Comparison of ENCODE assay signal across 1 cellular context in the genomic region with DNA sequence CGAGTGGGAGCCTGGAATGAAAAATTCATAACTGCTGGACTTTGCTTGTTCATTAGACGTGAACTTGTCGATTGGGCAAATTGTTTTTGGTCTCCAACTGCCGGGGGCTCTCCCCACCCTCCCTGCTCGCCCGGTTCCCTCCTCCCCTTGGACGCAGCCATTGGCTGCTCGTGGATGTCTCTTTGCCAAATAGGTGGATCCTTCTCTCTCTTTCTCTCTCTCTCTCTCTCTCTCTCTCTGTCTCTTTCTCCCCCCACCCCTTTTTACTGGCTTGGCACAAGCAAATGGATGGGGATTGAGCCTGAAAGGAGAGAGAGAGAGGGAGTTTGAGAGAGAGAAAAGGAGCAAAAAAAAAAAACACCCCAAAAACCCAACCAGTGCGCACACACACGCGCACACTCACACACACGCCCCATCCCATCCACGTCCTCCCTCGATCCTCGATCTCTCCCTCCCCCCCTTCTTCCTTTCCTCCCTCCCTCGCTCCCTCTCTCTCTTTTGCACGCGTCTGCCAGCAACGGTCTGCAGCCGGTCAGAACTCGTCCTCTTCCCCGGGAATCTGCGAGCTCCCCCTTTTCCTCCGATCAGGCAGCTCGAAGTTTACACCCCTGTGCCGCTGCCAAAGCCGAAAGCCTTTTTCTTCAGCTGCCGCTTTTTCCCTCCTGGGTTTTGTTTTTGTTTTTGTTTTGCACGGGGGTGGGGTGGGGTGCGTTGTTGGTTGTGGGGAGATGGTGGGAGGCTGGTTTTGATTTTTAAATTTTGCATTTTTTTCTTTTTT.
TF ChIP-seq lines count a peak whose summit lies in the region.

No MANE protein-coding gene starts in this region.

TF ChIP-seq in HepG2, 621 proteins besides CTCF, POLR2A, EP300 and RAD21 (continued from another document and continues in another):
- TF ChIP-seq, protein P1, sequence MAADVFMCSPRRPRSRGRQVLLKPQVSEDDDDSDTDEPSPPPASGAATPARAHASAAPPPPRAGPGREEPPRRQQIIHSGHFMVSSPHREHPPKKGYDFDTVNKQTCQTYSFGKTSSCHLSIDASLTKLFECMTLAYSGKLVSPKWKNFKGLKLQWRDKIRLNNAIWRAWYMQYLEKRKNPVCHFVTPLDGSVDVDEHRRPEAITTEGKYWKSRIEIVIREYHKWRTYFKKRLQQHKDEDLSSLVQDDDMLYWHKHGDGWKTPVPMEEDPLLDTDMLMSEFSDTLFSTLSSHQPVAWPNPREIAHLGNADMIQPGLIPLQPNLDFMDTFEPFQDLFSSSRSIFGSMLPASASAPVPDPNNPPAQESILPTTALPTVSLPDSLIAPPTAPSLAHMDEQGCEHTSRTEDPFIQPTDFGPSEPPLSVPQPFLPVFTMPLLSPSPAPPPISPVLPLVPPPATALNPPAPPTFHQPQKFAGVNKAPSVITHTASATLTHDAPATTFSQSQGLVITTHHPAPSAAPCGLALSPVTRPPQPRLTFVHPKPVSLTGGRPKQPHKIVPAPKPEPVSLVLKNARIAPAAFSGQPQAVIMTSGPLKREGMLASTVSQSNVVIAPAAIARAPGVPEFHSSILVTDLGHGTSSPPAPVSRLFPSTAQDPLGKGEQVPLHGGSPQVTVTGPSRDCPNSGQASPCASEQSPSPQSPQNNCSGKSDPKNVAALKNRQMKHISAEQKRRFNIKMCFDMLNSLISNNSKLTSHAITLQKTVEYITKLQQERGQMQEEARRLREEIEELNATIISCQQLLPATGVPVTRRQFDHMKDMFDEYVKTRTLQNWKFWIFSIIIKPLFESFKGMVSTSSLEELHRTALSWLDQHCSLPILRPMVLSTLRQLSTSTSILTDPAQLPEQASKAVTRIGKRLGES (CRISPR knock-in tag; IDR thresholded peaks at IDR 0.05; ENCODE audit: borderline replicate concordance), result no peak
- TF ChIP-seq, protein P2, sequence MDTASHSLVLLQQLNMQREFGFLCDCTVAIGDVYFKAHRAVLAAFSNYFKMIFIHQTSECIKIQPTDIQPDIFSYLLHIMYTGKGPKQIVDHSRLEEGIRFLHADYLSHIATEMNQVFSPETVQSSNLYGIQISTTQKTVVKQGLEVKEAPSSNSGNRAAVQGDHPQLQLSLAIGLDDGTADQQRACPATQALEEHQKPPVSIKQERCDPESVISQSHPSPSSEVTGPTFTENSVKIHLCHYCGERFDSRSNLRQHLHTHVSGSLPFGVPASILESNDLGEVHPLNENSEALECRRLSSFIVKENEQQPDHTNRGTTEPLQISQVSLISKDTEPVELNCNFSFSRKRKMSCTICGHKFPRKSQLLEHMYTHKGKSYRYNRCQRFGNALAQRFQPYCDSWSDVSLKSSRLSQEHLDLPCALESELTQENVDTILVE (CRISPR knock-in tag; IDR thresholded peaks at IDR 0.05), result no peak
- TF ChIP-seq RCOR2 (CRISPR knock-in tag; IDR thresholded peaks at IDR 0.05) (no peak), SKI (IDR thresholded peaks at IDR 0.05; ENCODE audit: partially characterized antibody) (no peak), ZBTB7A (CRISPR knock-in tag; IDR thresholded peaks at IDR 0.05) (no peak), MTA1 (CRISPR knock-in tag; IDR thresholded peaks at IDR 0.05; ENCODE audit: borderline replicate concordance) (peak; percentile 66; the same call in 1 of the 2 replicates), KMT2B (CRISPR knock-in tag; IDR thresholded peaks at IDR 0.05) (peak; percentile 23; the same call in 1 of the 2 replicates), ZBTB8A (CRISPR knock-in tag; IDR thresholded peaks at IDR 0.05; ENCODE audit: borderline replicate concordance, low read depth) (no peak), CHD2 (IDR thresholded peaks at IDR 0.05; ENCODE audit: low read depth, low read length) (no peak), NCOA5 (CRISPR knock-in tag; IDR thresholded peaks at IDR 0.05) (no peak), ZFP36L2 (CRISPR knock-in tag; IDR thresholded peaks at IDR 0.05) (no peak), FOXK2 (IDR thresholded peaks at IDR 0.05) (no peak), ZNF839 (CRISPR knock-in tag; IDR thresholded peaks at IDR 0.05; ENCODE audit: borderline replicate concordance) (no peak), NFIC (IDR thresholded peaks at IDR 0.05; ENCODE audit: low read length) (no peak), MYNN (CRISPR knock-in tag; IDR thresholded peaks at IDR 0.05; ENCODE audit: low read depth) (no peak), YEATS4 (CRISPR knock-in tag; IDR thresholded peaks at IDR 0.05; ENCODE audit: borderline replicate concordance) (peak; percentile 9; the same call in 1 of the 2 replicates), SNAPC2 (CRISPR knock-in tag; IDR thresholded peaks at IDR 0.05) (no peak), ZNF747 (CRISPR knock-in tag; IDR thresholded peaks at IDR 0.05; ENCODE audit: borderline replicate concordance) (no peak), SAP130 (CRISPR knock-in tag; IDR thresholded peaks at IDR 0.05; ENCODE audit: low read depth) (peak; percentile 62), GABPB1 (CRISPR knock-in tag; IDR thresholded peaks at IDR 0.05) (no peak), ELF1 (CRISPR knock-in tag; IDR thresholded peaks at IDR 0.05) (no peak), ZNF282 (IDR thresholded peaks at IDR 0.05; ENCODE audit: partially characterized antibody) (no peak), ZC3H13 (CRISPR knock-in tag; IDR thresholded peaks at IDR 0.05) (no peak), MBD4 (IDR thresholded peaks at IDR 0.05; ENCODE audit: borderline replicate concordance, low read length) (no peak), MAZ (IDR thresholded peaks at IDR 0.05; ENCODE audit: borderline replicate concordance, low read depth, low read length) (peak; percentile 62; the same call in 1 of the 2 replicates), MAZ (CRISPR knock-in tag; IDR thresholded peaks at IDR 0.05; ENCODE audit: low read depth) (0 out of 2 replicates have a peak, but pooled peaks have one; percentile 19), RXRA (CRISPR knock-in tag; IDR thresholded peaks at IDR 0.05) (0 out of 2 replicates have a peak, but pooled peaks have one; percentile 36), KDM3A (CRISPR knock-in tag; IDR thresholded peaks at IDR 0.05; ENCODE audit: low read depth) (no peak), HNRNPK (IDR thresholded peaks at IDR 0.05; ENCODE audit: low read depth, low read length, poor library complexity, severe bottlenecking) (peak; percentile 72), ZNF30 (CRISPR knock-in tag; IDR thresholded peaks at IDR 0.05) (no peak), ZFY (CRISPR knock-in tag; IDR thresholded peaks at IDR 0.05) (peak; percentile 22; the same call in 1 of the 2 replicates), AGO2 (optimal IDR thresholded peaks at IDR 0.05; ENCODE audit: low read depth, low read length) (peak; percentile 11), GPN1 (CRISPR knock-in tag; IDR thresholded peaks at IDR 0.05; ENCODE audit: borderline replicate concordance) (no peak), ZSCAN25 (CRISPR knock-in tag; IDR thresholded peaks at IDR 0.05) (no peak), SIN3A (IDR thresholded peaks at IDR 0.05; ENCODE audit: borderline replicate concordance, low read depth, low read length) (no peak), TARDBP (CRISPR knock-in tag; IDR thresholded peaks at IDR 0.05) (peak; percentile 63; the same call in 1 of the 2 replicates), ZNF709 (CRISPR knock-in tag; IDR thresholded peaks at IDR 0.05) (no peak), ARNTL (CRISPR knock-in tag; IDR thresholded peaks at IDR 0.05) (0 out of 2 replicates have a peak, but pooled peaks have one; percentile 40), ZNF616 (CRISPR knock-in tag; IDR thresholded peaks at IDR 0.05; ENCODE audit: low read depth) (no peak), FOXA3 (CRISPR knock-in tag; IDR thresholded peaks at IDR 0.05) (no peak), RFX1 (IDR thresholded peaks at IDR 0.05) (no peak), CAMTA2 (CRISPR knock-in tag; IDR thresholded peaks at IDR 0.05; ENCODE audit: borderline replicate concordance) (no peak), NFIB (CRISPR knock-in tag; IDR thresholded peaks at IDR 0.05; ENCODE audit: borderline replicate concordance) (no peak), RARA (CRISPR knock-in tag; IDR thresholded peaks at IDR 0.05) (no peak), MXD4 (CRISPR knock-in tag; IDR thresholded peaks at IDR 0.05) (0 out of 2 replicates have a peak, but pooled peaks have one; percentile 20)
- TF ChIP-seq, protein P3, sequence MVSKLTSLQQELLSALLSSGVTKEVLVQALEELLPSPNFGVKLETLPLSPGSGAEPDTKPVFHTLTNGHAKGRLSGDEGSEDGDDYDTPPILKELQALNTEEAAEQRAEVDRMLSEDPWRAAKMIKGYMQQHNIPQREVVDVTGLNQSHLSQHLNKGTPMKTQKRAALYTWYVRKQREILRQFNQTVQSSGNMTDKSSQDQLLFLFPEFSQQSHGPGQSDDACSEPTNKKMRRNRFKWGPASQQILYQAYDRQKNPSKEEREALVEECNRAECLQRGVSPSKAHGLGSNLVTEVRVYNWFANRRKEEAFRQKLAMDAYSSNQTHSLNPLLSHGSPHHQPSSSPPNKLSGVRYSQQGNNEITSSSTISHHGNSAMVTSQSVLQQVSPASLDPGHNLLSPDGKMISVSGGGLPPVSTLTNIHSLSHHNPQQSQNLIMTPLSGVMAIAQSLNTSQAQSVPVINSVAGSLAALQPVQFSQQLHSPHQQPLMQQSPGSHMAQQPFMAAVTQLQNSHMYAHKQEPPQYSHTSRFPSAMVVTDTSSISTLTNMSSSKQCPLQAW (CRISPR knock-in tag; IDR thresholded peaks at IDR 0.05), result no peak
- TF ChIP-seq, protein P4, sequence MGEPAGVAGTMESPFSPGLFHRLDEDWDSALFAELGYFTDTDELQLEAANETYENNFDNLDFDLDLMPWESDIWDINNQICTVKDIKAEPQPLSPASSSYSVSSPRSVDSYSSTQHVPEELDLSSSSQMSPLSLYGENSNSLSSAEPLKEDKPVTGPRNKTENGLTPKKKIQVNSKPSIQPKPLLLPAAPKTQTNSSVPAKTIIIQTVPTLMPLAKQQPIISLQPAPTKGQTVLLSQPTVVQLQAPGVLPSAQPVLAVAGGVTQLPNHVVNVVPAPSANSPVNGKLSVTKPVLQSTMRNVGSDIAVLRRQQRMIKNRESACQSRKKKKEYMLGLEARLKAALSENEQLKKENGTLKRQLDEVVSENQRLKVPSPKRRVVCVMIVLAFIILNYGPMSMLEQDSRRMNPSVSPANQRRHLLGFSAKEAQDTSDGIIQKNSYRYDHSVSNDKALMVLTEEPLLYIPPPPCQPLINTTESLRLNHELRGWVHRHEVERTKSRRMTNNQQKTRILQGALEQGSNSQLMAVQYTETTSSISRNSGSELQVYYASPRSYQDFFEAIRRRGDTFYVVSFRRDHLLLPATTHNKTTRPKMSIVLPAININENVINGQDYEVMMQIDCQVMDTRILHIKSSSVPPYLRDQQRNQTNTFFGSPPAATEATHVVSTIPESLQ (CRISPR knock-in tag; conservative IDR thresholded peaks at IDR 0.05), result no peak
- TF ChIP-seq, protein P5, sequence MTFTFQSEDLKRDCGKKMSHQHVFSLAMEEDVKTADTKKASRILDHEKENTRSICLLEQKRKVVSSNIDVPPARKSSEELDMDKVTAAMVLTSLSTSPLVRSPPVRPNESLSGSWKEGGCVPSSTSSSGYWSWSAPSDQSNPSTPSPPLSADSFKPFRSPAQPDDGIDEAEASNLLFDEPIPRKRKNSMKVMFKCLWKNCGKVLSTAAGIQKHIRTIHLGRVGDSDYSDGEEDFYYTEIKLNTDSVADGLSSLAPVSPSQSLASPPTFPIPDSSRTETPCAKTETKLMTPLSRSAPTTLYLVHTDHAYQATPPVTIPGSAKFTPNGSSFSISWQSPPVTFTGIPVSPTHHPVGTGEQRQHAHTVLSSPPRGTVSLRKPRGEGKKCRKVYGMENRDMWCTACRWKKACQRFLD (CRISPR knock-in tag; IDR thresholded peaks at IDR 0.05; ENCODE audit: borderline replicate concordance), result no peak
- TF ChIP-seq, protein P6, sequence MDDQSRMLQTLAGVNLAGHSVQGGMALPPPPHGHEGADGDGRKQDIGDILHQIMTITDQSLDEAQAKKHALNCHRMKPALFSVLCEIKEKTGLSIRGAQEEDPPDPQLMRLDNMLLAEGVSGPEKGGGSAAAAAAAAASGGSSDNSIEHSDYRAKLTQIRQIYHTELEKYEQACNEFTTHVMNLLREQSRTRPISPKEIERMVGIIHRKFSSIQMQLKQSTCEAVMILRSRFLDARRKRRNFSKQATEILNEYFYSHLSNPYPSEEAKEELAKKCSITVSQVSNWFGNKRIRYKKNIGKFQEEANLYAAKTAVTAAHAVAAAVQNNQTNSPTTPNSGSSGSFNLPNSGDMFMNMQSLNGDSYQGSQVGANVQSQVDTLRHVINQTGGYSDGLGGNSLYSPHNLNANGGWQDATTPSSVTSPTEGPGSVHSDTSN (CRISPR knock-in tag; IDR thresholded peaks at IDR 0.05; ENCODE audit: borderline replicate concordance), result no peak
- TF ChIP-seq, protein P7, sequence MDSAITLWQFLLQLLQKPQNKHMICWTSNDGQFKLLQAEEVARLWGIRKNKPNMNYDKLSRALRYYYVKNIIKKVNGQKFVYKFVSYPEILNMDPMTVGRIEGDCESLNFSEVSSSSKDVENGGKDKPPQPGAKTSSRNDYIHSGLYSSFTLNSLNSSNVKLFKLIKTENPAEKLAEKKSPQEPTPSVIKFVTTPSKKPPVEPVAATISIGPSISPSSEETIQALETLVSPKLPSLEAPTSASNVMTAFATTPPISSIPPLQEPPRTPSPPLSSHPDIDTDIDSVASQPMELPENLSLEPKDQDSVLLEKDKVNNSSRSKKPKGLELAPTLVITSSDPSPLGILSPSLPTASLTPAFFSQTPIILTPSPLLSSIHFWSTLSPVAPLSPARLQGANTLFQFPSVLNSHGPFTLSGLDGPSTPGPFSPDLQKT (CRISPR knock-in tag; IDR thresholded peaks at IDR 0.05; ENCODE audit: borderline replicate concordance), result no peak
- TF ChIP-seq, protein P8, sequence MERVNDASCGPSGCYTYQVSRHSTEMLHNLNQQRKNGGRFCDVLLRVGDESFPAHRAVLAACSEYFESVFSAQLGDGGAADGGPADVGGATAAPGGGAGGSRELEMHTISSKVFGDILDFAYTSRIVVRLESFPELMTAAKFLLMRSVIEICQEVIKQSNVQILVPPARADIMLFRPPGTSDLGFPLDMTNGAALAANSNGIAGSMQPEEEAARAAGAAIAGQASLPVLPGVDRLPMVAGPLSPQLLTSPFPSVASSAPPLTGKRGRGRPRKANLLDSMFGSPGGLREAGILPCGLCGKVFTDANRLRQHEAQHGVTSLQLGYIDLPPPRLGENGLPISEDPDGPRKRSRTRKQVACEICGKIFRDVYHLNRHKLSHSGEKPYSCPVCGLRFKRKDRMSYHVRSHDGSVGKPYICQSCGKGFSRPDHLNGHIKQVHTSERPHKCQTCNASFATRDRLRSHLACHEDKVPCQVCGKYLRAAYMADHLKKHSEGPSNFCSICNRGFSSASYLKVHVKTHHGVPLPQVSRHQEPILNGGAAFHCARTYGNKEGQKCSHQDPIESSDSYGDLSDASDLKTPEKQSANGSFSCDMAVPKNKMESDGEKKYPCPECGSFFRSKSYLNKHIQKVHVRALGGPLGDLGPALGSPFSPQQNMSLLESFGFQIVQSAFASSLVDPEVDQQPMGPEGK (CRISPR knock-in tag; IDR thresholded peaks at IDR 0.05), result peak; percentile 95
